Comparison of ENCODE assay signal across 12 cellular contexts in the genomic region with DNA sequence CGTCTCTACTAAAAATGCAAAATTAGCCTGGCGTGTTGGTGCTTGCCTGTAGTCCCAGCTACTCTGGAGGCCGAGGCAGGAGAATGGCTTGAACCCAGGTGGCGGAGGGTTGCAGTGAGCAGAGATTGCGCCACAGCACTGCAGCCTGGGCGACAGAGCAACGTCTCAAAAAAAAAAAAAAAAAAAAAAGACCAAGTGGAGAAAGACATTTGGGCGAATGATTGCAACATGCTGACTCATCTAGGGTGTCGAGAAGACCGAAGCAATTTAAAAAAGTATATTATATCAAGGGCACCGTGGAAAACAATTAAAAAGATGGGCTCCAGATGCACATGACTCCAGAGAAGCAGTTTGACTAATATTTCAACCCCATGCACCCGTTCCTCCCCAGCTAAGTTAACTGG. TPM values are rescaled to one million over a fixed set of nuclear protein-coding genes. Genes with fewer than 3 reads are reported as not detected.
DNase-seq lines count a peak whose midpoint lies in the region; ATAC-seq, FAIRE-seq and TF ChIP-seq lines count a peak whose summit lies in the region.
"Had no signal": no experiment of that assay in that cellular context is flagged by ENCODE, and none has a peak within 500 bp of the region (broad histone marks: within the 10 kb centered on the region; RNA-seq: fewer than 3 reads in every experiment).

No MANE protein-coding gene starts in this region.

- H2BK20ac ChIP-seq in H9 (ENCODE audit: low read depth, low read length, poor library complexity, severe bottlenecking): no peak overlapping the region

- DNase-seq in H4 (ENCODE audit: low spot score): peak; percentile 85
- DNase-seq in SIG-M5 treated with dmso at 0.1 percent for 504 hours (lab: John Stamatoyannopoulos, UW; ENCODE audit: unreplicated experiment): peak; percentile 79
- peak; percentile 76 for DNase-seq in stromal cell of bone marrow (ENCODE audit: low read depth)
- no peak for DNase-seq in H9
- no peak for DNase-seq in pons (ENCODE audit: low spot score)
- DNase-seq in D721Med (ENCODE audit: insufficient read length, low spot score): no peak
- DNase-seq in stimulated activated CD4-positive, alpha-beta T cell treated with anti-CD3 and anti-CD28 coated beads, Interleukin-4, amount 100 ng/mL, for 24 hours: no peak
- DNase-seq: activated naive CD8-positive, alpha-beta T cell treated with anti-CD3 and anti-CD28 coated beads, Interleukin-2, amount 50 U/mL, for 24 hours; NCI-H1092 treated with DMSO at 0.1 percent for 48 hours had no signal

- TF ChIP-seq EP300 in gastroesophageal sphincter (IDR thresholded peaks at IDR 0.05): no peak

- no peak overlapping the region for H2BK15ac ChIP-seq in H9 (ENCODE audit: low read depth, low read length)

- no peaks in the 10 kb centered on the region for H3K23me2 ChIP-seq in H9 (ENCODE audit: insufficient read length, low read depth, low read length, poor library complexity, severe bottlenecking)

- H3K36me3 Mint-ChIP-seq in H9 (ENCODE audit: insufficient read depth in 1 of 3, low read depth in 3 of 3): peaks cover 0 to 3% (median 3%) of the 10 kb centered on the region in 3 experiments; a peak in 4 of 7 replicates

- H4K8ac ChIP-seq in H9 (replicated peaks; ENCODE audit: insufficient read length, low read depth, low read length): no peak overlapping the region

- H2AFZ ChIP-seq in H9 (ENCODE audit: low read length): no peak overlapping the region

- no peaks in the 10 kb centered on the region for H3K27me3 Mint-ChIP-seq in H9 (ENCODE audit: low read depth)

- no peak overlapping the region for H3K4me3 Mint-ChIP-seq in H9
- H3K4me3 Mint-ChIP-seq: activated naive CD8-positive, alpha-beta T cell treated with anti-CD3 and anti-CD28 coated beads, Interleukin-2, amount 50 U/mL, for 24 hours; type B pancreatic cell had no signal

- H3K14ac ChIP-seq in H9 (ENCODE audit: insufficient read depth, low read length): no peak overlapping the region

- no peaks in the 10 kb centered on the region for H3K79me2 ChIP-seq in H9 (ENCODE audit: insufficient read depth, low read length)

- H3K27ac Mint-ChIP-seq in H9: no peak overlapping the region
- H3K27ac Mint-ChIP-seq: activated naive CD8-positive, alpha-beta T cell treated with anti-CD3 and anti-CD28 coated beads, Interleukin-2, amount 50 U/mL, for 24 hours; type B pancreatic cell had no signal

- TF ChIP-seq POLR2A in gastroesophageal sphincter (IDR thresholded peaks at IDR 0.05): no peak

- no peak overlapping the region for H3K56ac ChIP-seq in H9 (ENCODE audit: insufficient read length, low read depth, low read length)

- no peaks in the 10 kb centered on the region for H3K9me3 ChIP-seq in gastroesophageal sphincter
- H3K9me3 ChIP-seq in H9 (ENCODE audit: control insufficient read depth, low read depth, low read length): no peaks in the 10 kb centered on the region

- H3K4ac ChIP-seq in H9 (ENCODE audit: low read depth, low read length): no peak overlapping the region

- FAIRE-seq in D721Med (lab: Jason Lieb, UNC): no peak
- FAIRE-seq: GM12892 had no signal

- H2AK5ac ChIP-seq in H9 (ENCODE audit: insufficient read length, low read length): no peak overlapping the region

- peak; percentile 35 for ATAC-seq in gastroesophageal sphincter
- ATAC-seq: activated naive CD8-positive, alpha-beta T cell treated with anti-CD3 and anti-CD28 coated beads, Interleukin-2, amount 50 U/mL, for 24 hours had no signal

- H3T11ph ChIP-seq in H9 (ENCODE audit: low read length): no peak overlapping the region

- H3K18ac ChIP-seq in H9 (ENCODE audit: insufficient read length, low read depth, low read length): no peak overlapping the region

- H3K9me3 Mint-ChIP-seq in H9: no peaks in the 10 kb centered on the region
- H3K9me3 Mint-ChIP-seq: activated naive CD8-positive, alpha-beta T cell treated with anti-CD3 and anti-CD28 coated beads, Interleukin-2, amount 50 U/mL, for 24 hours; type B pancreatic cell had no signal

- H3K4me2 ChIP-seq in H9 (ENCODE audit: insufficient read depth, insufficient read length, low read length): no peak overlapping the region

- H2BK12ac ChIP-seq in H9 (ENCODE audit: insufficient read length, low read depth, low read length): no peak overlapping the region

- no peak for TF ChIP-seq CTCF in gastroesophageal sphincter (IDR thresholded peaks at IDR 0.05)
- TF ChIP-seq CTCF in H9 (conservative IDR thresholded peaks at IDR 0.05): no peak
- TF ChIP-seq CTCF in D721Med (IDR thresholded peaks at IDR 0.05; ENCODE audit: insufficient read depth, missing control alignments): no peak

- no peaks in the 10 kb centered on the region for H3K79me1 ChIP-seq in H9 (ENCODE audit: insufficient read depth, low read depth, low read length, poor library complexity, severe bottlenecking)

- H3K4me1 ChIP-seq in gastroesophageal sphincter (peaks cover 0 to 17% (median 0%) of the 10 kb centered on the region in 3 donors), H9 (ENCODE audit: insufficient read depth, low read length) (no peaks in the 10 kb centered on the region)

- no peak overlapping the region for H3K23ac ChIP-seq in H9 (ENCODE audit: insufficient read length, low read depth, low read length)

- WGBS in gastroesophageal sphincter (ENCODE audit: low coverage in 1 of 2), 2 donors: 9 to 65% methylated on average over 6 to 7 of the region's 12 CpGs
- no CpG with 5 or more reads among the region's 12 CpGs for WGBS in H9 (ENCODE audit: extremely low coverage, insufficient read length, low lambda C conversion rate)

- no peak overlapping the region for H3K4me3 ChIP-seq in gastroesophageal sphincter

- H3K27ac ChIP-seq in gastroesophageal sphincter: peak overlapping the region in 1 of 4 donors; percentile 33
- no peak overlapping the region for H3K27ac ChIP-seq in H9 (ENCODE audit: insufficient read length, low read depth, low read length)

- no peak overlapping the region for H2BK5ac ChIP-seq in H9 (ENCODE audit: insufficient read length, low read length)

- no peak overlapping the region for H4K5ac ChIP-seq in H9 (ENCODE audit: insufficient read length, low read depth, low read length)

- no peak overlapping the region for H4K91ac ChIP-seq in H9 (ENCODE audit: insufficient read length, low read depth, low read length)

- H2BK120ac ChIP-seq in H9 (ENCODE audit: low read depth, low read length, poor library complexity, severe bottlenecking): no peak overlapping the region

- peaks cover 2 to 6% of the 10 kb centered on the region in 2 experiments; a peak in 2 of 4 replicates for H3K4me1 Mint-ChIP-seq in H9
- H3K4me1 Mint-ChIP-seq: activated naive CD8-positive, alpha-beta T cell treated with anti-CD3 and anti-CD28 coated beads, Interleukin-2, amount 50 U/mL, for 24 hours had no signal

- no peaks in the 10 kb centered on the region for H3K27me3 ChIP-seq in gastroesophageal sphincter
- no peaks in the 10 kb centered on the region; the same call in 1 of the 2 replicates for H3K27me3 ChIP-seq in H9 (ENCODE audit: insufficient read depth, low read length)

- peaks cover 0 to 9% of the 10 kb centered on the region in 2 donors for H3K36me3 ChIP-seq in gastroesophageal sphincter

- no peak overlapping the region for H3K9ac ChIP-seq in H9 (ENCODE audit: extremely low read depth, insufficient read length, low read length)

- no peaks in the 10 kb centered on the region for H4K20me1 ChIP-seq in H9 (ENCODE audit: control insufficient read depth, insufficient read depth, insufficient read length)

RNA-seq across cellular contexts. Expression of a gene that starts 9.2 kb away (rescaled TPM):
- 2.3 and 3.1 TPM in 2 replicates for total RNA-seq in H4 (2014; rRNA removed; shearing (Covaris generic))
- 10 to 100 TPM; 43.6 to 72.0 (median 52.3) TPM for total RNA-seq in gastroesophageal sphincter
- 6.2 and 7.1 TPM in 2 replicates for total RNA-seq in H9 (2021)

Comparison
In these comparisons a context has a peak if more than half of its experiments do, and no peak if none do; other contexts are left out.
1. DNase-seq: peak in H4 (single experiment), SIG-M5 treated with dmso at 0.1 percent for 504 hours (single experiment) and stromal cell of bone marrow (single experiment); none in H9 (single experiment), pons (single experiment), D721Med (single experiment) and stimulated activated CD4-positive, alpha-beta T cell treated with anti-CD3 and anti-CD28 coated beads, Interleukin-4, amount 100 ng/mL, for 24 hours (single experiment).